In genomic region chr17:51761105-51761504, GRCh38 we compare ENCODE assay signal across 28 cellular contexts.
"Had no signal": no experiment of that assay in that cellular context is flagged by ENCODE, and none has a peak within 500 bp of the region (broad histone marks: within the 10 kb centered on the region; RNA-seq: fewer than 3 reads in every experiment).

No MANE protein-coding gene starts in this region.

- H3K9me3 Mint-ChIP-seq: activated CD4-positive, alpha-beta T cell treated with anti-CD3 and anti-CD28 coated beads, Interleukin-2, amount 10 ng/mL, durations not matched to agents 7 days and 5 days; activated naive CD4-positive, alpha-beta T cell treated with anti-CD3 and anti-CD28 coated beads for 36 hours; activated naive CD4-positive, alpha-beta T cell treated with anti-CD3 and anti-CD28 coated beads, Interleukin-2, amount 50 U/mL, for 72 hours; activated T-cell treated with anti-CD3 and anti-CD28 coated beads, Interleukin-2, amount 50 U/mL, for 24 hours; activated T-helper 1 cell treated with anti-CD3 and anti-CD28 coated beads, Interleukin-12 subunit alpha, Interleukin-12 subunit beta, Interleukin-2, Interleukin-4 antibody, amounts not matched to agents 30 ng/mL and 10 ng/mL and 1 ng/mL, durations not matched to agents 14 hours and 24 hours and 36 hours; brain had no signal

- H2AFZ ChIP-seq: PC-9 had no signal

- H3K4me2 ChIP-seq: PC-9 had no signal

- H3K36me3 Mint-ChIP-seq: activated naive CD4-positive, alpha-beta T cell treated with anti-CD3 and anti-CD28 coated beads, Interleukin-2, amount 50 U/mL, for 72 hours; brain; WTC11 had no signal

- ATAC-seq: activated CD4-positive, alpha-beta T cell treated with anti-CD3 and anti-CD28 coated beads for 36 hours; activated CD4-positive, CD25-positive, alpha-beta regulatory T cell treated with anti-CD3 and anti-CD28 coated beads, Interleukin-2, amount 50 U/mL, for 24 hours; activated CD8-positive, alpha-beta T cell treated with anti-CD3 and anti-CD28 coated beads, Interleukin-2, amount 10 ng/mL, durations not matched to agents 7 days and 5 days; activated naive CD4-positive, alpha-beta T cell treated with anti-CD3 and anti-CD28 coated beads, Interleukin-2, amount 50 U/mL, for 72 hours; K562; WTC11 had no signal

- H3K36me3 ChIP-seq: adrenal gland had no signal

- DNase-seq: activated CD4-positive, alpha-beta T cell treated with anti-CD3 and anti-CD28 coated beads for 36 hours; activated CD4-positive, alpha-beta T cell treated with anti-CD3 and anti-CD28 coated beads, Interleukin-2, amount 10 ng/mL, durations not matched to agents 7 days and 5 days; activated CD4-positive, alpha-beta T cell treated with anti-CD3 and anti-CD28 coated beads, Interleukin-2, amount 50 U/mL, for 48 hours; activated CD8-positive, alpha-beta T cell treated with anti-CD3 and anti-CD28 coated beads, Interleukin-2, amount 10 ng/mL, durations not matched to agents 7 days and 5 days; activated gamma-delta T cell treated with Interleukin-2 at 50 U/mL for 16 hours; activated naive CD4-positive, alpha-beta T cell treated with anti-CD3 and anti-CD28 coated beads for 36 hours; activated T-cell treated with anti-CD3 and anti-CD28 coated beads, Interleukin-2, amount 50 U/mL, for 24 hours; adrenal gland; anterior cingulate cortex; caudate nucleus; NCI-H1048; NCI-H1417; NCI-H146; NCI-H187; NCI-H2029 treated with DMSO at 0.1 percent for 48 hours; NCI-H2107; NCI-H2171; NCI-H226; PC-9; Right ventricle myocardium superior; T1000 had no signal

- H3K4me3 ChIP-seq: adrenal gland, K562, PC-9, SK-N-MC had no signal

- H3K4me1 ChIP-seq: adrenal gland had no signal

- H3K27ac ChIP-seq: adrenal gland, PC-9, SK-N-MC had no signal

- H3K4me3 Mint-ChIP-seq: activated CD4-positive, alpha-beta T cell treated with anti-CD3 and anti-CD28 coated beads for 36 hours; activated CD4-positive, alpha-beta T cell treated with anti-CD3 and anti-CD28 coated beads, Interleukin-2, amount 10 ng/mL, durations not matched to agents 7 days and 5 days; activated CD8-positive, alpha-beta T cell treated with anti-CD3 and anti-CD28 coated beads, Interleukin-2, amount 10 ng/mL, durations not matched to agents 7 days and 5 days; activated naive CD4-positive, alpha-beta T cell treated with anti-CD3 and anti-CD28 coated beads for 36 hours; activated T-cell treated with anti-CD3 and anti-CD28 coated beads, Interleukin-2, amount 50 U/mL, for 24 hours; activated T-helper 1 cell treated with anti-CD3 and anti-CD28 coated beads, Interleukin-12 subunit alpha, Interleukin-12 subunit beta, Interleukin-2, Interleukin-4 antibody, amounts not matched to agents 30 ng/mL and 10 ng/mL and 1 ng/mL, durations not matched to agents 14 hours and 24 hours and 36 hours; brain; WTC11 had no signal

- H3K4me1 Mint-ChIP-seq: activated CD4-positive, alpha-beta T cell treated with anti-CD3 and anti-CD28 coated beads for 36 hours; activated CD4-positive, alpha-beta T cell treated with anti-CD3 and anti-CD28 coated beads, Interleukin-2, amount 10 ng/mL, durations not matched to agents 7 days and 5 days; WTC11 had no signal

- H3K27ac Mint-ChIP-seq: activated CD4-positive, alpha-beta T cell treated with anti-CD3 and anti-CD28 coated beads for 36 hours; activated CD4-positive, alpha-beta T cell treated with anti-CD3 and anti-CD28 coated beads, Interleukin-2, amount 10 ng/mL, durations not matched to agents 7 days and 5 days; activated CD8-positive, alpha-beta T cell treated with anti-CD3 and anti-CD28 coated beads, Interleukin-2, amount 10 ng/mL, durations not matched to agents 7 days and 5 days; activated naive CD4-positive, alpha-beta T cell treated with anti-CD3 and anti-CD28 coated beads for 36 hours; activated naive CD4-positive, alpha-beta T cell treated with anti-CD3 and anti-CD28 coated beads, Interleukin-2, amount 50 U/mL, for 72 hours; activated T-cell treated with anti-CD3 and anti-CD28 coated beads, Interleukin-2, amount 50 U/mL, for 24 hours; activated T-helper 1 cell treated with anti-CD3 and anti-CD28 coated beads, Interleukin-12 subunit alpha, Interleukin-12 subunit beta, Interleukin-2, Interleukin-4 antibody, amounts not matched to agents 30 ng/mL and 10 ng/mL and 1 ng/mL, durations not matched to agents 14 hours and 24 hours and 36 hours; brain; WTC11 had no signal

- H3K27me3 ChIP-seq: adrenal gland had no signal

- H3K9me3 ChIP-seq: adrenal gland had no signal
